ENCODE assay signal across 30 cellular contexts in genomic region chr18:56186319-56186718, GRCh38.
"Had no signal": no experiment of that assay in that cellular context is flagged by ENCODE, and none has a peak within 500 bp of the region (broad histone marks: within the 10 kb centered on the region; RNA-seq: fewer than 3 reads in every experiment).

No MANE protein-coding gene starts in this region.

- DNase-seq: activated CD4-positive, alpha-beta T cell treated with anti-CD3 and anti-CD28 coated beads, Interleukin-2, amount 10 ng/mL, durations not matched to agents 24 days and 14 days; activated CD4-positive, alpha-beta T cell treated with anti-CD3 and anti-CD28 coated beads, Interleukin-2, amount 50 U/mL, for 4 hours; activated CD8-positive, alpha-beta T cell treated with anti-CD3 and anti-CD28 coated beads for 36 hours; activated effector memory CD4-positive, alpha-beta T cell treated with anti-CD3 and anti-CD28 coated beads, Interleukin-2, amount 50 U/mL, for 16 hours; activated naive CD4-positive, alpha-beta T cell; activated naive CD4-positive, alpha-beta T cell treated with anti-CD3 and anti-CD28 coated beads, Interleukin-2, amount 50 U/mL, for 16 hours; activated naive CD8-positive, alpha-beta T cell treated with anti-CD3 and anti-CD28 coated beads for 36 hours; activated T-cell treated with anti-CD3 and anti-CD28 coated beads, Interleukin-2, amount 50 U/mL, for 1 hour; activated T-cell treated with anti-CD3 and anti-CD28 coated beads, Interleukin-2, amount 50 U/mL, for 72 hours; amniotic stem cell; aorta; brain microvascular endothelial cell; MG63; MV-4-11; NCI-H1092; NCI-H1436 treated with DMSO at 0.1 percent for 48 hours; NCI-H1694 treated with DMSO at 0.1 percent for 48 hours; NCI-H2029; NCI-H2171; NCI-H510A; NCI-H526; NCI-H748 treated with DMSO at 0.1 percent for 48 hours; OCI-M1; Right ventricle myocardium superior; SW 1271; T-helper 1 cell; T-helper 2 cell; T-helper 9 cell; WERI-Rb-1 had no signal

- ATAC-seq: activated CD8-positive, alpha-beta T cell treated with anti-CD3 and anti-CD28 coated beads for 36 hours; activated T-cell treated with anti-CD3 and anti-CD28 coated beads, Interleukin-2, amount 50 U/mL, for 72 hours; activated T-helper 17 cell treated with anti-CD3 and anti-CD28 coated beads, Interleukin-2, amount 50 U/mL, for 72 hours had no signal
